ENCODE assay signal across 9 cellular contexts in the genomic region with DNA sequence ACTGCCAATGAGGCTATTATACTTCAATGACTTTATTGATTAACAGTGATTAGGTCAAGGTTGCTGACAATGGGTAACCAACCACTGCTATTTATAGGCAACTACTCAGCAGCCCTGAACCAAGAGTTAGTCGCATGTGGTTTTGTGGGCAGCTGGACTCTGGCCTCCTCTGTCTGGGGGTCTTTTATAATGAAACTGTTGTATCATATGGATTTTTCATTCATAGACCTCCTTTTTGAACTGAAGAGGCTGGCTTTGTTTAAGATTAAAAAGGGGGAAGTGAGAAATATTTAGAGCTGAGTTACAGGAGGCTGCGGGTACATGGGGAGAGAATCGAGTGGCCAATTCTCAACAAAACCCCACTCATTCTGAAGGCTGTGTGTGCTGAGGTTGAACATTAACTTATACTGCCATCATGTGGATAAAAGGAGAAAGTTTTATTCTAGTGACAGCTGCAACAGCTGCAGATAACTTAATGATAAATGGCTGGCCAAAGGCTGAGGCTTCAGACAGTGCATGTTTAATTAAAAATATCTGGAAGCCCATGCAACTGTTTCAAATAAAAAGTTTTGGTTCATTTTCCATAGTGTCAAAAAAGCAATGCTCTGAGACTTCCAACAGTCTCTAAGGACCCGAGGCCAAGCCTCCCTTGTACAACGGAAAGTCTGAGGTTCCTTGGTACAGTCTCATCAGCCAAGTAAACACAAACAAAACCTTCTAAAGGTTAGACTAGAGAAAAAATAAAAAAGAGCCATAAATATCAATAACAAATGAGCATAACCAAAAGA.
A peak's percentile ranks its signal among the peaks of the same experiment; 100 is the strongest.
DNase-seq lines count a peak whose midpoint lies in the region; ATAC-seq and TF ChIP-seq lines count a peak whose summit lies in the region.
"Had no signal": no experiment of that assay in that cellular context is flagged by ENCODE, and none has a peak within 500 bp of the region (broad histone marks: within the 10 kb centered on the region; RNA-seq: fewer than 3 reads in every experiment).

No MANE protein-coding gene starts in this region.

- H3K9me3 Mint-ChIP-seq in type B pancreatic cell, result no peaks in the 10 kb centered on the region
- H3K9me3 Mint-ChIP-seq in activated CD4-positive, alpha-beta T cell treated with anti-CD3 and anti-CD28 coated beads, Interleukin-2, amount 10 ng/mL, durations not matched to agents 7 days and 5 days, result no peaks in the 10 kb centered on the region
- peaks cover 1% of the 10 kb centered on the region for H3K9me3 Mint-ChIP-seq in activated CD8-positive, alpha-beta T cell treated with anti-CD3 and anti-CD28 coated beads for 36 hours

- H3K4me3 ChIP-seq in Panc1 (ENCODE audit: low read depth in 2 of 2, low read length in 2 of 2) (no peak overlapping the region), fibroblast of villous mesenchyme (ENCODE audit: low read depth, low read length) (no peak overlapping the region)

- no peaks in the 10 kb centered on the region for H3K9me3 ChIP-seq in Panc1 (ENCODE audit: control insufficient read depth, insufficient read depth, low read depth, low read length)

- DNase-seq in GM10266 (ENCODE audit: extremely low spot score), result peak; percentile 28
- peak; percentile 20 for DNase-seq in Panc1 (ENCODE audit: low read depth, low spot score)
- DNase-seq in fibroblast of villous mesenchyme (ENCODE audit: low read depth), result peak; percentile 70
- no peak for DNase-seq in type B pancreatic cell (ENCODE audit: extremely low spot score, unreplicated experiment)
- no peak for DNase-seq in activated CD4-positive, alpha-beta T cell treated with anti-CD3 and anti-CD28 coated beads, Interleukin-2, amount 10 ng/mL, durations not matched to agents 7 days and 5 days
- DNase-seq in activated CD8-positive, alpha-beta T cell treated with anti-CD3 and anti-CD28 coated beads for 36 hours, result no peak

- H3K27me3 ChIP-seq in Panc1 (ENCODE audit: control insufficient read depth, insufficient read depth, low read length), result no peaks in the 10 kb centered on the region

- POLR2A ChIA-PET in Panc1 (lab: Charles Lee), result no interaction called here
- POLR2A ChIA-PET in activated CD4-positive, alpha-beta T cell treated with anti-CD3 and anti-CD28 coated beads, Interleukin-2, amount 10 ng/mL, durations not matched to agents 7 days and 5 days (lab: Charles Lee), result no interaction called here
- POLR2A ChIA-PET in activated CD8-positive, alpha-beta T cell treated with anti-CD3 and anti-CD28 coated beads for 36 hours (lab: Charles Lee), result no interaction called here

- TF ChIP-seq CTCF in GM10266 (IDR thresholded peaks at IDR 0.05; ENCODE audit: control insufficient read depth, insufficient read depth, low read depth, missing control alignments) (peak; percentile 50), Panc1 (IDR thresholded peaks at IDR 0.05) (peak; percentile 67), fibroblast of villous mesenchyme (IDR thresholded peaks at IDR 0.05; ENCODE audit: insufficient read depth, low read depth, low read length) (peak; percentile 51), type B pancreatic cell (conservative IDR thresholded peaks at IDR 0.05) (peak; percentile 78)
- TF ChIP-seq CTCF in activated CD8-positive, alpha-beta T cell treated with anti-CD3 and anti-CD28 coated beads for 36 hours (IDR thresholded peaks at IDR 0.05), result no peak

- no peak overlapping the region for H3K27ac ChIP-seq in Panc1 (ENCODE audit: low read length)

- H3K4me1 Mint-ChIP-seq in type B pancreatic cell (ENCODE audit: unreplicated experiment), result peaks cover 12% of the 10 kb centered on the region
- H3K4me1 Mint-ChIP-seq in activated CD4-positive, alpha-beta T cell treated with anti-CD3 and anti-CD28 coated beads, Interleukin-2, amount 10 ng/mL, durations not matched to agents 7 days and 5 days, result no peaks in the 10 kb centered on the region
- no peaks in the 10 kb centered on the region for H3K4me1 Mint-ChIP-seq in activated CD8-positive, alpha-beta T cell treated with anti-CD3 and anti-CD28 coated beads for 36 hours (ENCODE audit: low read depth)

- H3K27me3 Mint-ChIP-seq in type B pancreatic cell, result peaks cover 13% of the 10 kb centered on the region
- no peaks in the 10 kb centered on the region for H3K27me3 Mint-ChIP-seq in activated CD4-positive, alpha-beta T cell treated with anti-CD3 and anti-CD28 coated beads, Interleukin-2, amount 10 ng/mL, durations not matched to agents 7 days and 5 days
- no peaks in the 10 kb centered on the region for H3K27me3 Mint-ChIP-seq in activated CD8-positive, alpha-beta T cell treated with anti-CD3 and anti-CD28 coated beads for 36 hours
- H3K27me3 Mint-ChIP-seq: activated naive CD8-positive, alpha-beta T cell had no signal

- H3K27ac Mint-ChIP-seq in type B pancreatic cell, result no peak overlapping the region
- no peak overlapping the region for H3K27ac Mint-ChIP-seq in activated CD4-positive, alpha-beta T cell treated with anti-CD3 and anti-CD28 coated beads, Interleukin-2, amount 10 ng/mL, durations not matched to agents 7 days and 5 days
- no peak overlapping the region for H3K27ac Mint-ChIP-seq in activated CD8-positive, alpha-beta T cell treated with anti-CD3 and anti-CD28 coated beads for 36 hours
- H3K27ac Mint-ChIP-seq: activated naive CD8-positive, alpha-beta T cell had no signal

- H3K4me1 ChIP-seq in Panc1 (ENCODE audit: control insufficient read depth, insufficient read depth, low read length), result no peaks in the 10 kb centered on the region

- ATAC-seq in GM21423 (IDR thresholded peaks at IDR 0.05; ENCODE audit: unreplicated experiment), result peak; percentile 93
- ATAC-seq in HG03520 (IDR thresholded peaks at IDR 0.05; ENCODE audit: unreplicated experiment), result peak; percentile 94
- peak; percentile 70 for ATAC-seq in Panc1
- ATAC-seq in activated CD8-positive, alpha-beta T cell treated with anti-CD3 and anti-CD28 coated beads for 36 hours, result no peak

- CTCF ChIA-PET in Panc1 (lab: Charles Lee), result no interaction called here
- CTCF ChIA-PET in activated CD4-positive, alpha-beta T cell treated with anti-CD3 and anti-CD28 coated beads, Interleukin-2, amount 10 ng/mL, durations not matched to agents 7 days and 5 days (lab: Charles Lee), result no interaction called here
- CTCF ChIA-PET in activated CD8-positive, alpha-beta T cell treated with anti-CD3 and anti-CD28 coated beads for 36 hours (lab: Charles Lee), result interaction anchor here (1.7 kb wide), 1 partner anchor 9 kb away, joined by 6 read pairs; no protein-coding TSS in a partner anchor

- no peak overlapping the region for H3K4me3 Mint-ChIP-seq in type B pancreatic cell
- no peak overlapping the region for H3K4me3 Mint-ChIP-seq in activated CD4-positive, alpha-beta T cell treated with anti-CD3 and anti-CD28 coated beads, Interleukin-2, amount 10 ng/mL, durations not matched to agents 7 days and 5 days
- H3K4me3 Mint-ChIP-seq in activated CD8-positive, alpha-beta T cell treated with anti-CD3 and anti-CD28 coated beads for 36 hours, result no peak overlapping the region
- H3K4me3 Mint-ChIP-seq: activated naive CD8-positive, alpha-beta T cell had no signal

- no peaks in the 10 kb centered on the region for H3K36me3 ChIP-seq in Panc1 (ENCODE audit: control insufficient read depth, insufficient read depth, low read length)

- intact Hi-C loops in Panc1 (cut with micrococcal nuclease; ENCODE audit: unreplicated experiment), result loop anchor here (2.0 kb wide), 1 partner anchor 1639 kb away; no protein-coding TSS in a partner anchor
- intact Hi-C loops in activated CD8-positive, alpha-beta T cell treated with anti-CD3 and anti-CD28 coated beads for 36 hours (cut with micrococcal nuclease), result no loop called here

- in situ Hi-C loops in Panc1 (cut with HindIII; ENCODE audit: low pct_unique_long_range_greater_than_20kb, low sequenced_read_pairs), result no loop called here

- H3K36me3 Mint-ChIP-seq in type B pancreatic cell, result no peaks in the 10 kb centered on the region
- H3K36me3 Mint-ChIP-seq in activated CD4-positive, alpha-beta T cell treated with anti-CD3 and anti-CD28 coated beads, Interleukin-2, amount 10 ng/mL, durations not matched to agents 7 days and 5 days (ENCODE audit: low read depth), result no peaks in the 10 kb centered on the region
- no peaks in the 10 kb centered on the region for H3K36me3 Mint-ChIP-seq in activated CD8-positive, alpha-beta T cell treated with anti-CD3 and anti-CD28 coated beads for 36 hours (ENCODE audit: low read depth)
- H3K36me3 Mint-ChIP-seq: activated naive CD8-positive, alpha-beta T cell had no signal

- no TSS peak for BruUV-seq in Panc1 (replicated peaks; lab: Mats Ljungman, UMichigan)

Comparison
In these comparisons a context has a peak if more than half of its experiments do, and no peak if none do; other contexts are left out.
1. DNase-seq: peak in GM10266 (single experiment), Panc1 (single experiment) and fibroblast of villous mesenchyme (single experiment); none in type B pancreatic cell (single experiment), activated CD4-positive, alpha-beta T cell treated with anti-CD3 and anti-CD28 coated beads, Interleukin-2, amount 10 ng/mL, durations not matched to agents 7 days and 5 days (single experiment) and activated CD8-positive, alpha-beta T cell treated with anti-CD3 and anti-CD28 coated beads for 36 hours (single experiment).